In genomic region chr1:77533660-77534295, GRCh38 we compare ENCODE assay signal across 7 cellular contexts.
DNase-seq lines count a peak whose midpoint lies in the region; ATAC-seq and TF ChIP-seq lines count a peak whose summit lies in the region.

No MANE protein-coding gene starts in this region.

- TF ChIP-seq POLR2A in prostate gland (IDR thresholded peaks at IDR 0.05) (no peak), uterus (IDR thresholded peaks at IDR 0.05) (no peak)

- TF ChIP-seq CTCF in GM13976 (IDR thresholded peaks at IDR 0.05; ENCODE audit: borderline replicate concordance, control extremely low read depth, extremely low read depth, insufficient read depth, missing control alignments) (peak; percentile 73), prostate gland (IDR thresholded peaks at IDR 0.05) (peak; percentile 64 to 82 (median 74)), uterus (IDR thresholded peaks at IDR 0.05) (peak; percentile 55 to 77 (median 68))

- peak; percentile 40 to 56 for ATAC-seq in activated naive CD4-positive, alpha-beta T cell treated with anti-CD3 and anti-CD28 coated beads, Interleukin-2, amount 50 U/mL, for 72 hours

- H3K27me3 ChIP-seq in prostate gland (replicated peaks; ENCODE audit: insufficient read depth), result no peaks in the 10 kb centered on the region
- no peaks in the 10 kb centered on the region for H3K27me3 ChIP-seq in uterus

- H3K4me1 ChIP-seq in prostate gland (replicated peaks) (no peaks in the 10 kb centered on the region), uterus (no peaks in the 10 kb centered on the region)

- H3K27ac ChIP-seq in prostate gland, result no peak overlapping the region
- H3K27ac ChIP-seq in uterus, result no peak overlapping the region

- DNase-seq in GM13976 (ENCODE audit: low spot score), result peak; percentile 71
- peak; percentile 77 for DNase-seq in KBM-7
- DNase-seq in SKM-1 treated with dmso at 0.1 percent for 144 hours (lab: John Stamatoyannopoulos, UW; ENCODE audit: unreplicated experiment), result peak; percentile 64
- DNase-seq in activated naive CD4-positive, alpha-beta T cell treated with anti-CD3 and anti-CD28 coated beads, Interleukin-2, amount 50 U/mL, for 72 hours (ENCODE audit: low spot score in 2 of 2), result peak in 1 of 2 donors; percentile 64
- DNase-seq in head of caudate nucleus, result peak; percentile 39 to 91 (median 76)
- DNase-seq in prostate gland (ENCODE audit: low spot score), result peak; percentile 44
- DNase-seq in uterus, result peak; percentile 29 to 47

- peak overlapping the region in 1 of 2 donors; percentile 25 for H3K27ac Mint-ChIP-seq in activated naive CD4-positive, alpha-beta T cell treated with anti-CD3 and anti-CD28 coated beads, Interleukin-2, amount 50 U/mL, for 72 hours

- intact Hi-C loops in head of caudate nucleus (cut with DNase I) (loop anchor here (5.0 to 10.0 kb wide), 3 partner anchors 251 to 379 kb away; partner anchors contain the start of genes AK5 and PIGK), prostate gland (cut with DNase I) (loop anchor here (5.0 to 10.0 kb wide), 2 partner anchors 151 to 381 kb away; partner anchors contain the start of gene ZZZ3), uterus (cut with DNase I; ENCODE audit: low total_unique reads) (no loop called here)

- in situ Hi-C loops in GM13976 (cut with MboI; ENCODE audit: low sequenced_read_pairs, unreplicated experiment), result loop anchor here (10.0 to 25.0 kb wide), 2 partner anchors 389 to 579 kb away; no protein-coding TSS in a partner anchor
- in situ Hi-C loops in KBM-7 (cut with MboI; ENCODE audit: low pct_unique_long_range_greater_than_20kb, low sequenced_read_pairs), result no loop called here

- H3K9me3 Mint-ChIP-seq in activated naive CD4-positive, alpha-beta T cell treated with anti-CD3 and anti-CD28 coated beads, Interleukin-2, amount 50 U/mL, for 72 hours, result no peaks in the 10 kb centered on the region

- H3K36me3 ChIP-seq in prostate gland (no peaks in the 10 kb centered on the region), uterus (no peaks in the 10 kb centered on the region)

- H3K9me3 ChIP-seq in prostate gland (no peaks in the 10 kb centered on the region), uterus (no peaks in the 10 kb centered on the region)

- H3K4me3 ChIP-seq in prostate gland (no peak overlapping the region), uterus (no peak overlapping the region)

- H3K36me3 Mint-ChIP-seq in activated naive CD4-positive, alpha-beta T cell treated with anti-CD3 and anti-CD28 coated beads, Interleukin-2, amount 50 U/mL, for 72 hours, result no peaks in the 10 kb centered on the region

- 25% methylated on average over 11 of the region's 11 CpGs for WGBS in prostate gland
